ENCODE assay signal across 10 cellular contexts in the genomic region with DNA sequence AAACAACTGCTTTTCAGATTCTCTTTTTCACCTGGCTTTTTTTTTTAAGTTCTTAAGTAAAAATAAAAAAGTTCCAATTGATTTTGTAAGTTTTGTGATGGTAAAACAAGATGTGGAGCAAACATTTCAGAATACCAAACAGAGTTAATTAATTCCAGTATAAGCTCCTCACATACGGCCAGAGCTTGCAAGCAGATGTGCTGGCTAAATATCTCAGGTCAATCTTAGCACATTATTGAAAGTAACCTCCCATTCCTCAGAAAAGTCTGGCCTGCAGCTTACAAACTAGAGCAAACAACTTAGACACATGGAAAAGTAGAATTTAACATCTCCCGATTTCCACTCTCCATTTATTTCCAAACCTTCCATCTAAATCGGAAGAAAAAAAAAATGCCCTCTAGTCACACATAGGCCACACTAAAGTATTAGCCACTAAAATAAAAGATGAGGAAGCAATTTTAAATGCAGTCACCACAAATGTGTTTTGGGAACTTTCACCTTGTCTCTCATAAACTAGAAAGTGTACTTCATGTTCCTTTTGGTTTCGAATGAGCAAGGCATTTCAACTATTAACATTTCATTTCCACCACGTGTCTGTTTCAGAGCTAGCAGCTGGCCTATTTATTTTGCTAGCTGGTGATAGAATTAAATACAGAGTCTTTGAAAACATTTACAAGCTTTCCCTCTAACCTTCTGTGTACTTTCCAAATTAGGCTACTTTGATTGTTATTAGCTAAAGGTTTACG.
DNase-seq lines count a peak whose midpoint lies in the region; ATAC-seq and TF ChIP-seq lines count a peak whose summit lies in the region.
"Had no signal": no experiment of that assay in that cellular context is flagged by ENCODE, and none has a peak within 500 bp of the region (broad histone marks: within the 10 kb centered on the region; RNA-seq: fewer than 3 reads in every experiment).

No MANE protein-coding gene starts in this region.

- H3K27me3 ChIP-seq in CD4-positive, CD25-positive, alpha-beta regulatory T cell (ENCODE audit: control insufficient read depth, insufficient read depth, low read length): no peaks in the 10 kb centered on the region
- H3K27me3 ChIP-seq in foreskin keratinocyte: no peaks in the 10 kb centered on the region
- H3K27me3 ChIP-seq in CD8-positive, alpha-beta memory T cell (ENCODE audit: insufficient read depth, low read length, poor library complexity, severe bottlenecking): no peaks in the 10 kb centered on the region

- peaks cover 23% of the 10 kb centered on the region for H3K36me3 Mint-ChIP-seq in CD4-positive, CD25-positive, alpha-beta regulatory T cell
- peaks cover 12% of the 10 kb centered on the region for H3K36me3 Mint-ChIP-seq in mesothelial cell of epicardium
- H3K36me3 Mint-ChIP-seq in CD8-positive, alpha-beta memory T cell: peaks cover 0 to 21% (median 4%) of the 10 kb centered on the region in 3 donors

- CTCF ChIA-PET in CD8-positive, alpha-beta memory T cell (lab: Charles Lee): no interaction called here

- peak overlapping the region in 1 of 3 donors; percentile 54 for H3K27ac Mint-ChIP-seq in CD4-positive, CD25-positive, alpha-beta regulatory T cell
- peak overlapping the region; percentile 55 for H3K27ac Mint-ChIP-seq in mesothelial cell of epicardium
- H3K27ac Mint-ChIP-seq in CD8-positive, alpha-beta memory T cell: no peak overlapping the region
- H3K27ac Mint-ChIP-seq: CD14-positive monocyte had no signal

- peaks cover 8% of the 10 kb centered on the region for H3K36me3 ChIP-seq in CD4-positive, CD25-positive, alpha-beta regulatory T cell (ENCODE audit: control insufficient read depth, insufficient read depth, low read length)
- no peaks in the 10 kb centered on the region for H3K36me3 ChIP-seq in CD8-positive, alpha-beta memory T cell (ENCODE audit: insufficient read depth, low read length)

- no peak for ATAC-seq in CD4-positive, CD25-positive, alpha-beta regulatory T cell (ENCODE audit: low read depth in 2 of 2)
- ATAC-seq in GM21423 (IDR thresholded peaks at IDR 0.05; ENCODE audit: unreplicated experiment): peak; percentile 78
- no peak for ATAC-seq in foreskin keratinocyte

- H3K4me1 ChIP-seq in CD4-positive, CD25-positive, alpha-beta regulatory T cell (ENCODE audit: control insufficient read depth, insufficient read depth, low read length, poor library complexity, severe bottlenecking): no peaks in the 10 kb centered on the region
- H3K4me1 ChIP-seq in foreskin keratinocyte: no peaks in the 10 kb centered on the region
- H3K4me1 ChIP-seq in CD8-positive, alpha-beta memory T cell (ENCODE audit: insufficient read depth, low read length): no peaks in the 10 kb centered on the region

- peaks cover 11 to 21% (median 17%) of the 10 kb centered on the region in 4 donors for H3K4me1 Mint-ChIP-seq in CD4-positive, CD25-positive, alpha-beta regulatory T cell
- H3K4me1 Mint-ChIP-seq in mesothelial cell of epicardium: peaks cover 25% of the 10 kb centered on the region
- peaks cover 19 to 25% (median 23%) of the 10 kb centered on the region in 3 donors for H3K4me1 Mint-ChIP-seq in CD8-positive, alpha-beta memory T cell
- H3K4me1 Mint-ChIP-seq: CD14-positive monocyte had no signal

- peak in 1 of 3 donors; percentile 3 for DNase-seq in CD4-positive, CD25-positive, alpha-beta regulatory T cell
- DNase-seq in NOMO-1 treated with DMSO at 0.1 percent for 48 hours (lab: John Stamatoyannopoulos, UW; ENCODE audit: unreplicated experiment) (peak; percentile 73), mesothelial cell of epicardium (ENCODE audit: low spot score in 2 of 2, unreplicated experiment in 2 of 2) (no peak), foreskin keratinocyte (no peak), pons (ENCODE audit: low spot score) (no peak)
- DNase-seq in activated CD4-positive, alpha-beta T cell treated with anti-CD3 and anti-CD28 coated beads, Interleukin-2, amount 50 U/mL, for 4 hours: no peak
- DNase-seq in CD8-positive, alpha-beta memory T cell: no peak
- DNase-seq: NCI-H446 treated with DMSO at 0.1 percent for 48 hours had no signal

- no peak for TF ChIP-seq CTCF in mesothelial cell of epicardium (IDR thresholded peaks at IDR 0.05; ENCODE audit: unreplicated experiment)
- TF ChIP-seq CTCF in foreskin keratinocyte (conservative IDR thresholded peaks at IDR 0.05): no peak

- no peaks in the 10 kb centered on the region for H3K9me3 ChIP-seq in CD4-positive, CD25-positive, alpha-beta regulatory T cell (ENCODE audit: control insufficient read depth in 2 of 2, low read length in 2 of 2)
- H3K9me3 ChIP-seq in CD8-positive, alpha-beta memory T cell (ENCODE audit: low read length): no peaks in the 10 kb centered on the region

- H3K4me3 ChIP-seq in CD4-positive, CD25-positive, alpha-beta regulatory T cell (ENCODE audit: low read depth, low read length): peak overlapping the region; percentile 27
- no peak overlapping the region for H3K4me3 ChIP-seq in CD8-positive, alpha-beta memory T cell (ENCODE audit: low read length)

- no peaks in the 10 kb centered on the region for H3K27me3 Mint-ChIP-seq in CD4-positive, CD25-positive, alpha-beta regulatory T cell
- H3K27me3 Mint-ChIP-seq in mesothelial cell of epicardium (ENCODE audit: low read depth): no peaks in the 10 kb centered on the region
- H3K27me3 Mint-ChIP-seq in CD8-positive, alpha-beta memory T cell: no peaks in the 10 kb centered on the region

- H3K27ac ChIP-seq in CD4-positive, CD25-positive, alpha-beta regulatory T cell (ENCODE audit: insufficient read depth, low read length, poor library complexity, severe bottlenecking): no peak overlapping the region
- no peak overlapping the region for H3K27ac ChIP-seq in foreskin keratinocyte
- H3K27ac ChIP-seq in CD8-positive, alpha-beta memory T cell (ENCODE audit: low read depth, low read length): no peak overlapping the region

- H3K9me3 Mint-ChIP-seq in CD4-positive, CD25-positive, alpha-beta regulatory T cell: peaks cover 0 to 2% (median 0%) of the 10 kb centered on the region in 7 donors
- H3K9me3 Mint-ChIP-seq in mesothelial cell of epicardium: peaks cover 15% of the 10 kb centered on the region
- no peaks in the 10 kb centered on the region for H3K9me3 Mint-ChIP-seq in CD8-positive, alpha-beta memory T cell
- H3K9me3 Mint-ChIP-seq: CD14-positive monocyte had no signal

- H3K4me3 Mint-ChIP-seq in CD4-positive, CD25-positive, alpha-beta regulatory T cell: no peak overlapping the region
- no peak overlapping the region for H3K4me3 Mint-ChIP-seq in mesothelial cell of epicardium
- H3K4me3 Mint-ChIP-seq in CD8-positive, alpha-beta memory T cell: no peak overlapping the region
- H3K4me3 Mint-ChIP-seq: CD14-positive monocyte had no signal

- POLR2A ChIA-PET in CD8-positive, alpha-beta memory T cell (lab: Charles Lee): no interaction called here
